8 cellular contexts compared by ENCODE assay signal in genomic region chr10:59622320-59622901, GRCh38.
DNase-seq lines count a peak whose midpoint lies in the region; ATAC-seq and TF ChIP-seq lines count a peak whose summit lies in the region.

No MANE protein-coding gene starts in this region.

- no CpG with 5 or more reads among the region's 13 CpGs for WGBS in IMR-90 (ENCODE audit: extremely low coverage in 2 of 2, insufficient read length in 1 of 2), 2 experiments
- 69% methylated on average over 13 of the region's 13 CpGs for WGBS in mammary epithelial cell (ENCODE audit: low coverage, missing lambda C conversion rate)

- TF ChIP-seq CTCF in IMR-90 (conservative IDR thresholded peaks at IDR 0.05; ENCODE audit: low read depth, low read length) (peak; percentile 59), OCI-LY3 (IDR thresholded peaks at IDR 0.05; ENCODE audit: low read depth, low read length) (peak; percentile 54), mammary epithelial cell (conservative IDR thresholded peaks at IDR 0.05 in 1 of 2, IDR thresholded peaks at IDR 0.05 in 1 of 2; ENCODE audit: extremely low read depth in 1 of 2, insufficient read depth in 1 of 2, low read depth in 1 of 2, low read length in 2 of 2) (peak; percentile 42 to 63)

- no peak overlapping the region for H2BK120ac ChIP-seq in IMR-90 (ENCODE audit: low read depth, low read length)

- H3K56ac ChIP-seq in IMR-90 (ENCODE audit: extremely low read depth, insufficient read depth, low read length), result no peak overlapping the region

- no peaks in the 10 kb centered on the region for H3K9me3 ChIP-seq in IMR-90 (ENCODE audit: control insufficient read depth, insufficient read depth, low read length)
- no peaks in the 10 kb centered on the region for H3K9me3 ChIP-seq in OCI-LY3 (ENCODE audit: insufficient read depth, low read length)
- no peaks in the 10 kb centered on the region for H3K9me3 ChIP-seq in mammary epithelial cell (replicated peaks; ENCODE audit: insufficient read depth, low read length)

- H3K18ac ChIP-seq in IMR-90 (ENCODE audit: low read depth, low read length), result no peak overlapping the region

- no peak overlapping the region for H2BK5ac ChIP-seq in IMR-90 (ENCODE audit: low read depth, low read length, poor library complexity, severe bottlenecking)

- no peak overlapping the region for H4K8ac ChIP-seq in IMR-90 (ENCODE audit: low read depth in 2 of 2, low read length in 2 of 2)

- peak; percentile 53 for TF ChIP-seq RAD21 in IMR-90 (IDR thresholded peaks at IDR 0.05; ENCODE audit: low read length)

- H4K20me1 ChIP-seq in IMR-90 (ENCODE audit: insufficient read depth, low read length) (no peaks in the 10 kb centered on the region), OCI-LY3 (ENCODE audit: insufficient read depth, low read length) (no peaks in the 10 kb centered on the region), mammary epithelial cell (ENCODE audit: insufficient read depth, low read length) (no peaks in the 10 kb centered on the region)

- CTCF ChIA-PET in IMR-90 (lab: Yijun Ruan, JAX), result interaction anchor here (0.6 to 2.5 kb wide), 6 partner anchors 8 to 670 kb away, joined by 3 to 9 read pairs (median 3); no protein-coding TSS in a partner anchor
- CTCF ChIA-PET in mammary epithelial cell (lab: Charles Lee; ENCODE audit: low non-redundant PET), result interaction anchor here (0.6 kb wide), 2 partner anchors 284 to 321 kb away, joined by 3 to 7 read pairs; no protein-coding TSS in a partner anchor

- no peak for TF ChIP-seq POLR2A in IMR-90 (IDR thresholded peaks at IDR 0.05; ENCODE audit: low read depth, low read length)

- no peak overlapping the region for H2AK5ac ChIP-seq in IMR-90 (ENCODE audit: low read depth, low read length)

- H3K23ac ChIP-seq in IMR-90 (ENCODE audit: low read depth, low read length), result no peak overlapping the region

- dilution Hi-C loops in IMR-90 (cut with HindIII; ENCODE audit: low sequenced_read_pairs, unreplicated experiment), result no loop called here
- dilution Hi-C loops in mammary epithelial cell (cut with HindIII; ENCODE audit: low sequenced_read_pairs), result loop anchor here (25.0 kb wide), 2 partner anchors 385 to 440 kb away; no protein-coding TSS in a partner anchor

- no peak overlapping the region for H2AK9ac ChIP-seq in IMR-90 (replicated peaks; ENCODE audit: low read depth, low read length, poor library complexity)

- in situ Hi-C loops in IMR-90 (cut with MboI; ENCODE audit: low sequenced_read_pairs), result loop anchor here (10.0 to 25.0 kb wide), 3 partner anchors 212 to 660 kb away; no protein-coding TSS in a partner anchor
- in situ Hi-C loops in mammary epithelial cell (cut with MboI; ENCODE audit: low sequenced_read_pairs in 2 of 2), result loop anchor here (10.0 kb wide), 3 partner anchors 182 to 422 kb away; no protein-coding TSS in a partner anchor

- no peak overlapping the region for H3K4ac ChIP-seq in IMR-90 (ENCODE audit: low read depth, low read length)

- POLR2A ChIA-PET in IMR-90 (lab: Charles Lee; ENCODE audit: unreplicated experiment), result no interaction called here

- H2AFZ ChIP-seq in IMR-90 (replicated peaks; ENCODE audit: low read length, poor library complexity), result no peak overlapping the region
- no peak overlapping the region for H2AFZ ChIP-seq in OCI-LY3 (ENCODE audit: low read depth, low read length)
- no peak overlapping the region for H2AFZ ChIP-seq in mammary epithelial cell (ENCODE audit: low read depth, low read length)

- no peak overlapping the region for H3K27ac ChIP-seq in IMR-90 (ENCODE audit: insufficient read depth, low read length)
- H3K27ac ChIP-seq in OCI-LY3 (ENCODE audit: low read length), result peak overlapping the region; percentile 29; the same call in 1 of the 2 replicates
- no peak overlapping the region for H3K27ac ChIP-seq in mammary epithelial cell (ENCODE audit: insufficient read depth, low read depth, low read length)

- DNase-seq in ELF-1 (ENCODE audit: low read depth, low spot score) (peak; percentile 77), IMR-90 (peak; percentile 61), mammary epithelial cell (peak; percentile 34), iris pigment epithelial cell (ENCODE audit: low read depth) (peak; percentile 63)
- peak; percentile 16 for DNase-seq in stimulated activated CD4-positive, alpha-beta T cell treated with anti-CD3 and anti-CD28 coated beads, Interleukin-1b, Interleukin-23, amount 100 ng/mL, for 48 hours

- H3K9ac ChIP-seq in IMR-90 (ENCODE audit: low read depth, low read length) (no peak overlapping the region), OCI-LY3 (ENCODE audit: low read length) (peak overlapping the region; percentile 6; the same call in 1 of the 2 replicates), mammary epithelial cell (ENCODE audit: insufficient read depth, low read length) (no peak overlapping the region)

- no peak overlapping the region for H3K4me3 ChIP-seq in IMR-90 (ENCODE audit: insufficient read depth, low read depth, low read length)
- no peak overlapping the region for H3K4me3 ChIP-seq in OCI-LY3 (ENCODE audit: low read length)
- no peak overlapping the region for H3K4me3 ChIP-seq in mammary epithelial cell (replicated peaks in 1 of 3; ENCODE audit: insufficient read depth in 1 of 3, low read depth in 2 of 3, low read length in 3 of 3)

- H3K14ac ChIP-seq in IMR-90 (replicated peaks; ENCODE audit: low read depth, low read length), result no peak overlapping the region

- no peaks in the 10 kb centered on the region for H3K9me1 ChIP-seq in IMR-90 (ENCODE audit: insufficient read depth, low read length)

- H4K5ac ChIP-seq in IMR-90 (ENCODE audit: low read depth, low read length), result no peak overlapping the region

- H3K79me1 ChIP-seq in IMR-90 (ENCODE audit: low read depth in 1 of 2, low read length in 2 of 2), result no peaks in the 10 kb centered on the region

- no peak overlapping the region for H2BK20ac ChIP-seq in IMR-90 (ENCODE audit: low read depth, low read length)

- H3K4me2 ChIP-seq in IMR-90 (ENCODE audit: low read depth, low read length), result no peak overlapping the region
- 0 out of 2 replicates have a peak overlapping the region, but pooled peaks have one; percentile 13 for H3K4me2 ChIP-seq in OCI-LY3 (ENCODE audit: low read length)
- no peak overlapping the region for H3K4me2 ChIP-seq in mammary epithelial cell (ENCODE audit: insufficient read depth, low read depth, low read length)

- H3K4me1 ChIP-seq in IMR-90 (ENCODE audit: control insufficient read depth, insufficient read depth, low read length), result no peaks in the 10 kb centered on the region
- H3K4me1 ChIP-seq in OCI-LY3 (ENCODE audit: low read length), result peaks cover 17% of the 10 kb centered on the region
- H3K4me1 ChIP-seq in mammary epithelial cell (ENCODE audit: insufficient read depth, low read length), result no peaks in the 10 kb centered on the region

- no peak overlapping the region for H4K91ac ChIP-seq in IMR-90 (ENCODE audit: insufficient read depth, low read depth, low read length)

- BruUV-seq in IMR-90 (replicated peaks; lab: Mats Ljungman, UMichigan) (no TSS peak), mammary epithelial cell (replicated peaks; lab: Mats Ljungman, UMichigan) (no TSS peak)

- H3K36me3 ChIP-seq in IMR-90 (ENCODE audit: control insufficient read depth, insufficient read depth, low read length), result no peaks in the 10 kb centered on the region
- H3K36me3 ChIP-seq in OCI-LY3 (replicated peaks; ENCODE audit: low read depth, low read length), result no peaks in the 10 kb centered on the region
- H3K36me3 ChIP-seq in mammary epithelial cell (ENCODE audit: insufficient read depth, low read length), result no peaks in the 10 kb centered on the region

- peak; percentile 69 for ATAC-seq in IMR-90 (ENCODE audit: low read depth)
- ATAC-seq in HG03469 (IDR thresholded peaks at IDR 0.05; ENCODE audit: unreplicated experiment), result no peak
- no peak for ATAC-seq in GM21447 (IDR thresholded peaks at IDR 0.05; ENCODE audit: unreplicated experiment)

- H3K79me2 ChIP-seq in OCI-LY3 (ENCODE audit: low read length), result no peaks in the 10 kb centered on the region
- H3K79me2 ChIP-seq in mammary epithelial cell (ENCODE audit: insufficient read depth, low read length), result no peaks in the 10 kb centered on the region

- H2BK15ac ChIP-seq in IMR-90 (ENCODE audit: low read depth, low read length), result no peak overlapping the region

- intact Hi-C loops in IMR-90 (cut with micrococcal nuclease) (loop anchor here (1.0 to 5.0 kb wide), 3 partner anchors 382 to 840 kb away; no protein-coding TSS in a partner anchor), mammary epithelial cell (cut with micrococcal nuclease) (loop anchor here (1.0 to 5.0 kb wide), 4 partner anchors 155 to 840 kb away; no protein-coding TSS in a partner anchor)

- peaks cover 1% of the 10 kb centered on the region for H3K27me3 ChIP-seq in IMR-90 (ENCODE audit: control insufficient read depth, insufficient read depth, low read length)
- no peaks in the 10 kb centered on the region for H3K27me3 ChIP-seq in OCI-LY3 (ENCODE audit: low read depth, low read length)
- no peaks in the 10 kb centered on the region for H3K27me3 ChIP-seq in mammary epithelial cell (ENCODE audit: insufficient read depth, low read length)

TF ChIP-seq in IMR-90, 13 proteins besides CTCF, POLR2A, EP300 and RAD21:
- TF ChIP-seq SMC3 (IDR thresholded peaks at IDR 0.05; ENCODE audit: low read depth, low read length) (peak; percentile 59), MAZ (IDR thresholded peaks at IDR 0.05; ENCODE audit: borderline replicate concordance, low read depth, low read length) (no peak), MXI1 (IDR thresholded peaks at IDR 0.05; ENCODE audit: borderline replicate concordance, low read depth, low read length) (no peak)
- TF ChIP-seq, protein P1, sequence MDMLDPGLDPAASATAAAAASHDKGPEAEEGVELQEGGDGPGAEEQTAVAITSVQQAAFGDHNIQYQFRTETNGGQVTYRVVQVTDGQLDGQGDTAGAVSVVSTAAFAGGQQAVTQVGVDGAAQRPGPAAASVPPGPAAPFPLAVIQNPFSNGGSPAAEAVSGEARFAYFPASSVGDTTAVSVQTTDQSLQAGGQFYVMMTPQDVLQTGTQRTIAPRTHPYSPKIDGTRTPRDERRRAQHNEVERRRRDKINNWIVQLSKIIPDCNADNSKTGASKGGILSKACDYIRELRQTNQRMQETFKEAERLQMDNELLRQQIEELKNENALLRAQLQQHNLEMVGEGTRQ (IDR thresholded peaks at IDR 0.05; ENCODE audit: low read depth, low read length), result no peak
TF ChIP-seq in IMR-90: peak in this region for 1.

Comparison
In these comparisons a context has a peak if more than half of its experiments do, and no peak if none do; other contexts are left out.
1. DNase-seq: peak in every context shown above with its lines; median percentile 77 in ELF-1; 63 in iris pigment epithelial cell; 61 in IMR-90; 34 in mammary epithelial cell; 16 in stimulated activated CD4-positive, alpha-beta T cell treated with anti-CD3 and anti-CD28 coated beads, Interleukin-1b, Interleukin-23, amount 100 ng/mL, for 48 hours.